20 cellular contexts compared by ENCODE assay signal in the genomic region with DNA sequence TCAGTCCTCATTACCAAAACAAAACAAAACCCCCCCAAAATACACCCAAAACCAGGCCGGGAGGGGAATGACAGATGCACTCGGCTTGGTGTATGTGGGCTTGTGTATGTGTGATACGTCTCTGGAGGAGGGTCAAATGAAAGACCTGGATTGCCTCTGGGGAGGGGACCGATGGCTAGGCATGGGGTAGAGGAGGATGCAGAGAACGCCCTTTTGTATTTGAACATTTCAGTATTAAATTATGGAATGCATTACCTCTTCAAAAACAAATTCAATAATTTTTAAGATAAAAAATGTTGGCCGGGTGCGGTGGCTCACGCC.
"Had no signal": no experiment of that assay in that cellular context is flagged by ENCODE, and none has a peak within 500 bp of the region (broad histone marks: within the 10 kb centered on the region; RNA-seq: fewer than 3 reads in every experiment).

No MANE protein-coding gene starts in this region.

- DNase-seq: effector memory CD4-positive, alpha-beta T cell; esophagus squamous epithelium; foreskin keratinocyte; islet precursor cell; mammary epithelial cell; naive thymus-derived CD4-positive, alpha-beta T cell; nucleus accumbens; ovary; sigmoid colon; stimulated activated CD4-positive, alpha-beta T cell treated with anti-CD3 and anti-CD28 coated beads, Interleukin-2, amount 100 ng/mL, for 24 hours; stimulated activated CD4-positive, alpha-beta T cell treated with anti-CD3 and anti-CD28 coated beads, Interleukin-4, amount 100 ng/mL, for 4 hours; stimulated activated naive B cell treated with anti-CD40 and anti-IgM and Interleukin-4, amounts not matched to agents 10 μg/mL and 1 μg/mL and 100 μg/mL, for 72 hours; stimulated activated naive CD8-positive, alpha-beta T cell treated with anti-CD3 and anti-CD28 coated beads, Interleukin-15, amount 100 ng/mL, for 72 hours; transverse colon had no signal

- H3K4me1 ChIP-seq: sigmoid colon, transverse colon had no signal

- H3K4me3 Mint-ChIP-seq: naive thymus-derived CD4-positive, alpha-beta T cell; neural crest cell; stimulated activated naive B cell treated with anti-CD40 and anti-IgM and Interleukin-4, amounts not matched to agents 10 μg/mL and 1 μg/mL and 100 μg/mL, for 72 hours; stimulated activated naive CD8-positive, alpha-beta T cell treated with anti-CD3 and anti-CD28 coated beads, Interleukin-15, amount 100 ng/mL, for 72 hours had no signal

- H3K27ac ChIP-seq: esophagus squamous epithelium, foreskin keratinocyte, hepatocyte, ovary, right atrium auricular region, sigmoid colon, skin epidermis, thoracic aorta, transverse colon had no signal

- H3K4me3 ChIP-seq: esophagus squamous epithelium, hepatocyte, ovary, right atrium auricular region, sigmoid colon, skin epidermis, thoracic aorta, transverse colon had no signal

- H3K27ac Mint-ChIP-seq: naive thymus-derived CD4-positive, alpha-beta T cell; stimulated activated naive B cell treated with anti-CD40 and anti-IgM and Interleukin-4, amounts not matched to agents 10 μg/mL and 1 μg/mL and 100 μg/mL, for 72 hours; stimulated activated naive CD8-positive, alpha-beta T cell treated with anti-CD3 and anti-CD28 coated beads, Interleukin-15, amount 100 ng/mL, for 72 hours had no signal

- H3K9me3 ChIP-seq: esophagus squamous epithelium, ovary, right atrium auricular region, sigmoid colon, thoracic aorta, transverse colon had no signal

- H3K36me3 ChIP-seq: esophagus squamous epithelium, ovary, right atrium auricular region, sigmoid colon, thoracic aorta, transverse colon had no signal

- H3K9me3 Mint-ChIP-seq: neural crest cell; stimulated activated naive B cell treated with anti-CD40 and anti-IgM and Interleukin-4, amounts not matched to agents 10 μg/mL and 1 μg/mL and 100 μg/mL, for 72 hours; stimulated activated naive CD8-positive, alpha-beta T cell treated with anti-CD3 and anti-CD28 coated beads, Interleukin-15, amount 100 ng/mL, for 72 hours had no signal

- ATAC-seq: foreskin keratinocyte; left lobe of liver; naive thymus-derived CD4-positive, alpha-beta T cell; stimulated activated naive B cell treated with anti-CD40 and anti-IgM and Interleukin-4, amounts not matched to agents 10 μg/mL and 1 μg/mL and 100 μg/mL, for 72 hours; stimulated activated naive CD8-positive, alpha-beta T cell treated with anti-CD3 and anti-CD28 coated beads, Interleukin-15, amount 100 ng/mL, for 72 hours had no signal
